ENCODE assay signal across 17 cellular contexts in genomic region chr2:112706947-112707346, GRCh38. TPM values are rescaled to one million over a fixed set of nuclear protein-coding genes. Genes with fewer than 3 reads are reported as not detected.
"Had no signal": no experiment of that assay in that cellular context is flagged by ENCODE, and none has a peak within 500 bp of the region (broad histone marks: within the 10 kb centered on the region; RNA-seq: fewer than 3 reads in every experiment).

No MANE protein-coding gene starts in this region.

RNA-seq across cellular contexts. Expression of gene NT5DC4, which starts 13.9 kb away (rescaled TPM):
- total RNA-seq: chondrocyte, colonic mucosa, dermis blood vessel endothelial cell, endothelial cell of umbilical vein, epithelial cell of proximal tubule, esophagus muscularis mucosa, fibroblast of lung, kidney, left lobe of liver, occipital lobe, posterior vena cava, pulmonary artery endothelial cell, urinary bladder had no signal
- polyA plus RNA-seq: endothelial cell of umbilical vein; fibroblast of lung; heart left ventricle; liver; naive thymus-derived CD4-positive, alpha-beta T cell; pancreas; urinary bladder had no signal

RNA-seq across cellular contexts. Expression of gene CKAP2L, which starts 57.5 kb away (rescaled TPM):
- polyA plus RNA-seq: naive thymus-derived CD4-positive, alpha-beta T cell had no signal
